In the genomic region with DNA sequence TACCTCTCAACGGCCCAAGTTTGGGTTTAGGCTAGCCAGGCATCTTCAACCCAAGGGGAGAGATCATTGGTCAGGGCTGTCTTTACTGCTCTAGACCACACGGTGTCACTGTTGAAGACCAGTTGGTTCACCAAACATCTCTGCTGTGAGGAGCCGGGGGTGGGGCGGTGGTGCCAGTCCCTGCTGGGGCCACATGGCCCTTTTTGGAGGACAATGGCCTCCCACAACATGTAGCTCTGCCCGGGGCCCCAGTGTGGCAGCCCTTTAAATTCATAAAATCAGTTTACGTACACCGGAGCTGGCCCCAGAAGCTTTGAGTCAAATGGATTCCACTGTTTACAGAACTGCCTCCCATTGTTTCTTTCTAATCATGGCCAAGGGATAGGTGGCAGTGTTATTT, we compare ENCODE assay signal across 8 cellular contexts. TPM values are rescaled to one million over a fixed set of nuclear protein-coding genes. Genes with fewer than 3 reads are reported as not detected.
A peak's percentile ranks its signal among the peaks of the same experiment; 100 is the strongest.
DNase-seq lines count a peak whose midpoint lies in the region; ATAC-seq, FAIRE-seq and TF ChIP-seq lines count a peak whose summit lies in the region.

No MANE protein-coding gene starts in this region.

- H3K4me3 Mint-ChIP-seq in Calu3 (ENCODE audit: low read depth, unreplicated experiment): no peak overlapping the region

- H3K27ac ChIP-seq in pancreas: peak overlapping the region in 1 of 4 donors; percentile 85

- CTCF ChIA-PET in Calu3 (lab: Charles Lee): interaction anchor here (0.6 to 2.7 kb wide), 11 partner anchors 10 to 232 kb away, joined by 3 to 8 read pairs (median 3); no protein-coding TSS in a partner anchor

- H3K4me1 ChIP-seq in pancreas: peaks cover 37 to 48% (median 47%) of the 10 kb centered on the region in 3 donors

- H3K27ac Mint-ChIP-seq in Calu3 (ENCODE audit: unreplicated experiment): peak overlapping the region; percentile 77

- H3K36me3 ChIP-seq in pancreas: no peaks in the 10 kb centered on the region

- no peaks in the 10 kb centered on the region for H3K27me3 Mint-ChIP-seq in Calu3 (ENCODE audit: unreplicated experiment)

- TF ChIP-seq CTCF in Calu3 (IDR thresholded peaks at IDR 0.05; ENCODE audit: unreplicated experiment): peak; percentile 90
- peak; percentile 32 to 59 (median 48) for TF ChIP-seq CTCF in pancreas (IDR thresholded peaks at IDR 0.05)

- no peaks in the 10 kb centered on the region for H3K9me3 Mint-ChIP-seq in Calu3 (ENCODE audit: low read depth, unreplicated experiment)

- ATAC-seq in GM19035 (IDR thresholded peaks at IDR 0.05; ENCODE audit: unreplicated experiment): peak; percentile 87
- ATAC-seq in HG03139 (IDR thresholded peaks at IDR 0.05; ENCODE audit: unreplicated experiment): peak; percentile 90
- peak; percentile 71 to 86 (median 78) for ATAC-seq in pancreas

- H3K4me1 Mint-ChIP-seq in Calu3 (ENCODE audit: low read depth, unreplicated experiment): peaks cover 81% of the 10 kb centered on the region

- 45 to 46% methylated on average over 7 of the region's 7 CpGs for WGBS in pancreas, 2 donors

- no peak overlapping the region for H3K4me3 ChIP-seq in pancreas

- no peaks in the 10 kb centered on the region for H3K27me3 ChIP-seq in pancreas

- intact Hi-C loops in Calu3 (cut with micrococcal nuclease; ENCODE audit: unreplicated experiment) (loop anchor here (1.0 to 2.0 kb wide), 3 partner anchors 14 to 136 kb away; no protein-coding TSS in a partner anchor), pancreas (cut with DNase I) (no loop called here)

- DNase-seq in Calu3 (peak; percentile 95), NCI-H345 treated with DMSO at 0.1 percent for 48 hours (lab: John Stamatoyannopoulos, UW; ENCODE audit: unreplicated experiment) (peak; percentile 10), germinal center (ENCODE audit: low spot score) (peak; percentile 69), pancreas (peak; percentile 51 to 85 (median 66)), mesenteric fat pad (ENCODE audit: low spot score) (no peak)
- peak; percentile 59 for DNase-seq in activated CD8-positive, alpha-beta memory T cell treated with anti-CD3 and anti-CD28 coated beads for 24 hours

- FAIRE-seq in pancreas (lab: Jason Lieb, UNC): no peak

- H3K36me3 Mint-ChIP-seq in Calu3 (ENCODE audit: insufficient read depth, unreplicated experiment): peaks cover 6% of the 10 kb centered on the region

- H3K9me3 ChIP-seq in pancreas: no peaks in the 10 kb centered on the region

- BruUV-seq in Calu3 (replicated peaks; lab: Mats Ljungman, UMichigan): no TSS peak

RNA-seq across cellular contexts. Expression of gene TM4SF18, which starts 19.1 kb away (rescaled TPM):
- total RNA-seq in Calu3 (2022) (0.21 TPM in 1 of 2 replicates, not detected in the other), pancreas (10 to 100 TPM in 1 of 6 donors, 1 to 10 TPM in 5; 3.3 to 10.6 (median 3.9) TPM), mesenteric fat pad (12.3 TPM)
- 1 to 10 TPM; 2.4 to 6.4 TPM for polyA plus RNA-seq in pancreas

RNA-seq across cellular contexts. Expression of gene TM4SF1, which starts 24.9 kb away (rescaled TPM):
- total RNA-seq in Calu3 (2022): 919 and 981 TPM in 2 replicates
- 100 to 1,000 TPM in 3 of 6 donors, 10 to 100 TPM in 3; 53.7 to 226 (median 92.1) TPM for total RNA-seq in pancreas
- polyA plus RNA-seq in pancreas: 100 to 1,000 TPM in 1 of 2 donors, 10 to 100 TPM in 1; 85.0 to 183 TPM
- total RNA-seq in mesenteric fat pad: 87.8 TPM
